In genomic region chr14:106372870-106373657, GRCh38 we compare ENCODE assay signal across 9 cellular contexts.
DNase-seq lines count a peak whose midpoint lies in the region; ATAC-seq and TF ChIP-seq lines count a peak whose summit lies in the region.
"Had no signal": no experiment of that assay in that cellular context is flagged by ENCODE, and none has a peak within 500 bp of the region (broad histone marks: within the 10 kb centered on the region; RNA-seq: fewer than 3 reads in every experiment).

No MANE protein-coding gene starts in this region.

- H3K27me3 Mint-ChIP-seq in MCF 10A (ENCODE audit: insufficient read depth, unreplicated experiment): peaks cover 68% of the 10 kb centered on the region
- no peaks in the 10 kb centered on the region for H3K27me3 Mint-ChIP-seq in mesothelial cell of epicardium (ENCODE audit: low read depth)

- BruUV-seq in MCF 10A (replicated peaks; lab: Mats Ljungman, UMichigan): no TSS peak

- H3K4me3 ChIP-seq in breast epithelium (no peak overlapping the region), stomach (no peak overlapping the region), suprapubic skin (no peak overlapping the region)

- WGBS in stomach, 5 donors: 19 to 29% (median 23%) methylated on average over 15 to 17 of the region's 17 CpGs
- 34% methylated on average over 15 of the region's 17 CpGs for WGBS in suprapubic skin

- POLR2A ChIA-PET in MCF 10A (lab: Yijun Ruan, JAX): no interaction called here

- H3K4me1 ChIP-seq in breast epithelium: no peaks in the 10 kb centered on the region
- H3K4me1 ChIP-seq in stomach: peaks cover 0 to 8% (median 0%) of the 10 kb centered on the region in 4 donors
- no peaks in the 10 kb centered on the region for H3K4me1 ChIP-seq in suprapubic skin

- H3K4me1 Mint-ChIP-seq in MCF 10A (ENCODE audit: insufficient read depth, unreplicated experiment) (no peaks in the 10 kb centered on the region), mesothelial cell of epicardium (no peaks in the 10 kb centered on the region)

- H3K27ac Mint-ChIP-seq in MCF 10A (ENCODE audit: low read depth, unreplicated experiment): no peak overlapping the region
- peak overlapping the region; percentile 35 to 55 for H3K27ac Mint-ChIP-seq in activated naive CD4-positive, alpha-beta T cell treated with anti-CD3 and anti-CD28 coated beads, Interleukin-2, amount 50 U/mL, for 72 hours
- no peak overlapping the region for H3K27ac Mint-ChIP-seq in mesothelial cell of epicardium

- no peak overlapping the region for H3K4me3 Mint-ChIP-seq in MCF 10A (ENCODE audit: unreplicated experiment)
- H3K4me3 Mint-ChIP-seq in mesothelial cell of epicardium: no peak overlapping the region

- TF ChIP-seq EP300 in stomach (IDR thresholded peaks at IDR 0.05) (no peak), suprapubic skin (IDR thresholded peaks at IDR 0.05) (no peak)

- H3K27me3 ChIP-seq in breast epithelium (peaks cover 0 to 4% of the 10 kb centered on the region in 2 donors), stomach (peaks cover 0 to 41% (median 0%) of the 10 kb centered on the region in 3 donors), suprapubic skin (peaks cover 3% of the 10 kb centered on the region)

- peak; percentile 92 to 96 for ATAC-seq in activated naive CD4-positive, alpha-beta T cell treated with anti-CD3 and anti-CD28 coated beads, Interleukin-2, amount 50 U/mL, for 72 hours

- peak; percentile 86 for TF ChIP-seq CTCF in MCF 10A (IDR thresholded peaks at IDR 0.05; ENCODE audit: unreplicated experiment)
- TF ChIP-seq CTCF in breast epithelium (IDR thresholded peaks at IDR 0.05): no peak
- TF ChIP-seq CTCF in LNCAP (IDR thresholded peaks at IDR 0.05): peak; percentile 93
- peak; percentile 23 for TF ChIP-seq CTCF in mesothelial cell of epicardium (IDR thresholded peaks at IDR 0.05; ENCODE audit: unreplicated experiment)
- peak in 5 of 7 experiments; percentile 22 to 63 (median 37) for TF ChIP-seq CTCF in stomach (IDR thresholded peaks at IDR 0.05)
- TF ChIP-seq CTCF in suprapubic skin (IDR thresholded peaks at IDR 0.05): peak in 1 of 2 donors; percentile 69

- no peaks in the 10 kb centered on the region for H3K36me3 ChIP-seq in breast epithelium
- no peaks in the 10 kb centered on the region for H3K36me3 ChIP-seq in stomach
- no peaks in the 10 kb centered on the region for H3K36me3 ChIP-seq in suprapubic skin

- H3K27ac ChIP-seq in breast epithelium (no peak overlapping the region), stomach (no peak overlapping the region), suprapubic skin (no peak overlapping the region)
- H3K27ac ChIP-seq: epithelial cell of prostate had no signal

- H3K36me3 Mint-ChIP-seq in MCF 10A (ENCODE audit: insufficient read depth, unreplicated experiment) (no peaks in the 10 kb centered on the region), mesothelial cell of epicardium (no peaks in the 10 kb centered on the region)
- no peaks in the 10 kb centered on the region for H3K36me3 Mint-ChIP-seq in activated naive CD4-positive, alpha-beta T cell treated with anti-CD3 and anti-CD28 coated beads, Interleukin-2, amount 50 U/mL, for 72 hours

- no peak for TF ChIP-seq POLR2A in breast epithelium (IDR thresholded peaks at IDR 0.05)
- TF ChIP-seq POLR2A in stomach (IDR thresholded peaks at IDR 0.05): no peak
- TF ChIP-seq POLR2A in suprapubic skin (IDR thresholded peaks at IDR 0.05): no peak

- H3K9me3 ChIP-seq in breast epithelium (no peaks in the 10 kb centered on the region), stomach (no peaks in the 10 kb centered on the region), suprapubic skin (no peaks in the 10 kb centered on the region)

- CTCF ChIA-PET in MCF 10A (lab: Yijun Ruan, JAX): interaction anchor here (0.6 to 2.1 kb wide), 7 partner anchors 45 to 173 kb away, joined by 3 to 7 read pairs (median 3); no protein-coding TSS in a partner anchor

- intact Hi-C loops in MCF 10A (cut with micrococcal nuclease) (no loop called here), breast epithelium (cut with DNase I; ENCODE audit: low total_unique reads) (no loop called here), stomach (cut with DNase I; ENCODE audit: low total_unique reads) (no loop called here)

- DNase-seq in MCF 10A (ENCODE audit: unreplicated experiment) (peak; percentile 59), breast epithelium (ENCODE audit: low spot score in 2 of 2) (no peak), T follicular helper cell (ENCODE audit: low read depth) (peak; percentile 62), mesothelial cell of epicardium (ENCODE audit: low spot score in 2 of 2, unreplicated experiment in 2 of 2) (no peak), stomach (peak; percentile 73), suprapubic skin (ENCODE audit: low spot score in 2 of 2) (no peak)
- peak; percentile 78 to 90 for DNase-seq in activated naive CD4-positive, alpha-beta T cell treated with anti-CD3 and anti-CD28 coated beads, Interleukin-2, amount 50 U/mL, for 72 hours (ENCODE audit: low spot score in 2 of 2)

- H3K9me3 Mint-ChIP-seq in MCF 10A (ENCODE audit: unreplicated experiment) (no peaks in the 10 kb centered on the region), mesothelial cell of epicardium (peaks cover 78% of the 10 kb centered on the region)
- H3K9me3 Mint-ChIP-seq in activated naive CD4-positive, alpha-beta T cell treated with anti-CD3 and anti-CD28 coated beads, Interleukin-2, amount 50 U/mL, for 72 hours: no peaks in the 10 kb centered on the region

Comparison
In these comparisons a context has a peak if more than half of its experiments do, and no peak if none do; other contexts are left out.
1. DNase-seq: peak in MCF 10A (single experiment), T follicular helper cell (single experiment), activated naive CD4-positive, alpha-beta T cell treated with anti-CD3 and anti-CD28 coated beads, Interleukin-2, amount 50 U/mL, for 72 hours (2 of 2) and stomach (single experiment); none in breast epithelium (0 of 2), mesothelial cell of epicardium (0 of 2) and suprapubic skin (0 of 2).
2. CTCF ChIP-seq: peak in MCF 10A (single experiment), LNCAP (single experiment), mesothelial cell of epicardium (single experiment) and stomach (5 of 7); none in breast epithelium (0 of 3).
3. H3K27ac Mint-ChIP-seq: peak in activated naive CD4-positive, alpha-beta T cell treated with anti-CD3 and anti-CD28 coated beads, Interleukin-2, amount 50 U/mL, for 72 hours (2 of 2); none in MCF 10A (single experiment) and mesothelial cell of epicardium (single experiment).